ENCODE assay signal across 9 cellular contexts in the genomic region with DNA sequence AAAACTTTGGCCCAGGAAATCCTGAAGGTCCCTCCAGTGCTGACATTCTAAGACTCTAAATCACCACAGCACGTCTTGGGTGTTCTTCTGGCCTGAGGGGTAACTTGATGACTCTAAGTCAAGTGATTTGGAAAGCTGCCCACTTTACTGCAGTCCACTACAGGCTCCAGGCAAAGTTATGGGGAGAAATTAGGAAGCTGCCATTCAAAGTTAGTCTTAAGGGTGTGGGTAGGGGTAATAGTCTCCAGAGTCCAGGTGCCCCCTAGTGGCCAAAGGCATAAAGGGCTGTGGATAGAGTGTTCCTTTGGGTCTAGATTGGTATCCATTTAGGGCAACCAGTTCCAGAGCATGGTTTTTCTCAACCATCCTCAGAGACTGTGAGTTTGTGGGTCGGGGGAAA. TPM values are rescaled to one million over a fixed set of nuclear protein-coding genes. Genes with fewer than 3 reads are reported as not detected.
DNase-seq lines count a peak whose midpoint lies in the region; ATAC-seq lines count a peak whose summit lies in the region.
"Had no signal": no experiment of that assay in that cellular context is flagged by ENCODE, and none has a peak within 500 bp of the region (broad histone marks: within the 10 kb centered on the region; RNA-seq: fewer than 3 reads in every experiment).

No MANE protein-coding gene starts in this region.

- H2AK5ac ChIP-seq in mesenchymal stem cell (ENCODE audit: low read length, severe bottlenecking): no peak overlapping the region

- WGBS in mesenchymal stem cell: no CpG with 5 or more reads among the region's 2 CpGs

- no peak overlapping the region for H3K27ac ChIP-seq in mesenchymal stem cell (ENCODE audit: low read length, poor library complexity, severe bottlenecking)
- H3K27ac ChIP-seq: BLaER1 had no signal

- no peaks in the 10 kb centered on the region for H3K4me1 ChIP-seq in mesenchymal stem cell (ENCODE audit: control insufficient read depth, insufficient read depth, low read depth, low read length)
- H3K4me1 ChIP-seq: BLaER1 had no signal

- H4K91ac ChIP-seq in mesenchymal stem cell (ENCODE audit: low read length): no peak overlapping the region

- ATAC-seq in HG03135 (IDR thresholded peaks at IDR 0.05; ENCODE audit: unreplicated experiment): peak; percentile 86

- no peak overlapping the region for H2AFZ ChIP-seq in mesenchymal stem cell (ENCODE audit: low read depth, low read length)

- no peak overlapping the region for H3K4me3 ChIP-seq in mesenchymal stem cell (ENCODE audit: insufficient read depth in 1 of 2, low read depth in 1 of 2, low read length in 2 of 2)
- H3K4me3 ChIP-seq: BLaER1 had no signal

- H3K23ac ChIP-seq in mesenchymal stem cell (ENCODE audit: low read length in 2 of 2): no peak overlapping the region

- no peak overlapping the region for H2BK15ac ChIP-seq in mesenchymal stem cell (ENCODE audit: low read depth, poor library complexity, severe bottlenecking)

- no peaks in the 10 kb centered on the region for H3K79me1 ChIP-seq in mesenchymal stem cell (replicated peaks; ENCODE audit: low read length, poor library complexity, severe bottlenecking)

- H4K8ac ChIP-seq in mesenchymal stem cell (ENCODE audit: low read length): no peak overlapping the region

- no peak overlapping the region for H3K4me2 ChIP-seq in mesenchymal stem cell (ENCODE audit: low read length, poor library complexity, severe bottlenecking)
- H3K4me2 ChIP-seq: BLaER1 had no signal

- no peak overlapping the region for H2BK12ac ChIP-seq in mesenchymal stem cell (ENCODE audit: low read length in 2 of 2)

- no peaks in the 10 kb centered on the region for H3K36me3 ChIP-seq in mesenchymal stem cell (ENCODE audit: control insufficient read depth in 1 of 2, insufficient read depth in 2 of 2, low read depth in 1 of 2, low read length in 2 of 2)
- H3K36me3 ChIP-seq: BLaER1 had no signal

- no peak overlapping the region for H3K4ac ChIP-seq in mesenchymal stem cell (ENCODE audit: low read depth in 1 of 2, low read length in 2 of 2)

- H2BK120ac ChIP-seq in mesenchymal stem cell (ENCODE audit: low read depth, low read length): no peak overlapping the region

- DNase-seq in NCI-H1417 (lab: John Stamatoyannopoulos, UW): peak; percentile 26 to 77 (median 35)
- DNase-seq in NCI-H1417 treated with DMSO at 0.1 percent for 48 hours (lab: John Stamatoyannopoulos, UW): no peak
- peak; percentile 81 for DNase-seq in NCI-H82 (lab: John Stamatoyannopoulos, UW)
- DNase-seq in activated CD4-positive, alpha-beta T cell treated with anti-CD3 and anti-CD28 coated beads, Interleukin-2, amount 50 U/mL, for 48 hours: peak; percentile 60 to 71
- DNase-seq in effector CD8-positive, alpha-beta T cell (lab: John Stamatoyannopoulos, UW): peak; percentile 21
- DNase-seq in mesenchymal stem cell: peak; percentile 64
- peak; percentile 42 for DNase-seq in stimulated activated CD8-positive, alpha-beta memory T cell treated with anti-CD3 and anti-CD28 coated beads, Interleukin-4, amount 100 ng/mL, for 24 hours (ENCODE audit: low read depth)

- H2BK5ac ChIP-seq in mesenchymal stem cell (ENCODE audit: low read depth, low read length, poor library complexity, severe bottlenecking): no peak overlapping the region

- H3K9me3 ChIP-seq in mesenchymal stem cell (ENCODE audit: control insufficient read depth, low read length): no peaks in the 10 kb centered on the region

- no peak overlapping the region for H3K9ac ChIP-seq in mesenchymal stem cell (ENCODE audit: low read length)
- H3K9ac ChIP-seq: BLaER1 had no signal

- peaks cover 0 to 7% of the 10 kb centered on the region in 2 experiments for H3K27me3 ChIP-seq in mesenchymal stem cell (ENCODE audit: control insufficient read depth in 1 of 2, insufficient read depth in 1 of 2, low read length in 2 of 2)

- H3K14ac ChIP-seq in mesenchymal stem cell (ENCODE audit: low read length in 2 of 2): no peak overlapping the region

- H3K18ac ChIP-seq in mesenchymal stem cell (ENCODE audit: low read depth in 1 of 2, low read length in 2 of 2): no peak overlapping the region

RNA-seq across cellular contexts. Expression of a gene that starts 38.7 kb away (rescaled TPM):
- 16.1 TPM for polyA plus RNA-seq in mesenchymal stem cell (2013, experiment 1 of 2)
- 15.5 TPM for polyA plus RNA-seq in mesenchymal stem cell (2013, experiment 2 of 2)
